Comparison of ENCODE assay signal across 8 cellular contexts in the genomic region with DNA sequence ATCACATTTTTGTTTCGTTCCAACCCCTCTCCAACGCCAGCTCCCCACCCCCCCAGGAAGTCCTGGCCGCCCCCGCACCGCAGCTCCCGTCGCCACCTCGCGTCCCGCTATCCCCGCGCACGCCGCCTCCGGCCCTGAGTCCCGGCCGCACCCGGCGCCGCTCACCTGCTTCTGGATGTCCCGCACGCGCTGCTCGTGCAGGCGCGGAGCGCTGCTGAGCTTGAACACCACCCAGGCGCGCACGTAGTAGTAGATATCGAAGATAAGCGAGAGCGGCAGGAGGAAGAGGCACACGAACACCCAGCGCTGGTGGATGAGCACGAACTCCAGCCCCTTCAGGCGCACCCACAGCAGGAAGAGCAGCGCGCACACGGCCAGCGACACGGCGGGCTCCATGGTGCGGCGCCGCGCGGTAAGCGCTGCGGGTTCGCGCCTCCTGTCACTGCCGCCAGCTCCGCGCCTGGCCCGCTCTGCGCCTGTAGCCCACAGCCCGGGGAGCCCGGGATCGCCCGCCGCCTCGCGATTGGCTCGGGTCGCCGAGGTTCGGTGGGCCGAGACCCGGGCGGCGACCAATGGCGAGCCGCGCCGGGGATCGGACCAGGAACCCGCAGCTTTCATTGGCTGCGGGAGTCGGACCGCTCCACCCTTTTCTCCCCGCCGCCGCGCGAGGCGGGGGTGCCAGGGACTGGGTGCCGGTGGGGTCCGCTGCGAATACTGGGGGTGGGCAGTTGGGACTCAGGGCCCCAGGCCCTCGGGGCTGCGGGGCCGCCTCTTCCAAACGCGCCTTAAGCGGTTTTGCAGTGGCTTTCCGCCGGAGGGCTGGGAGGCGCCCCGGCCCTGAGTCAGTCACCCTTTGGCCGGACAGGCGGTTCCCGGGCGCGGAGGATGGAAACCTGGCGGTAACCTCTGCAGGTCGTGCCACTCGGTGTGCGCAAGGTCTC. TPM values are rescaled to one million over a fixed set of nuclear protein-coding genes. Genes with fewer than 3 reads are reported as not detected.
DNase-seq lines count a peak whose midpoint lies in the region; ATAC-seq and TF ChIP-seq lines count a peak whose summit lies in the region.

A gene with protein sequence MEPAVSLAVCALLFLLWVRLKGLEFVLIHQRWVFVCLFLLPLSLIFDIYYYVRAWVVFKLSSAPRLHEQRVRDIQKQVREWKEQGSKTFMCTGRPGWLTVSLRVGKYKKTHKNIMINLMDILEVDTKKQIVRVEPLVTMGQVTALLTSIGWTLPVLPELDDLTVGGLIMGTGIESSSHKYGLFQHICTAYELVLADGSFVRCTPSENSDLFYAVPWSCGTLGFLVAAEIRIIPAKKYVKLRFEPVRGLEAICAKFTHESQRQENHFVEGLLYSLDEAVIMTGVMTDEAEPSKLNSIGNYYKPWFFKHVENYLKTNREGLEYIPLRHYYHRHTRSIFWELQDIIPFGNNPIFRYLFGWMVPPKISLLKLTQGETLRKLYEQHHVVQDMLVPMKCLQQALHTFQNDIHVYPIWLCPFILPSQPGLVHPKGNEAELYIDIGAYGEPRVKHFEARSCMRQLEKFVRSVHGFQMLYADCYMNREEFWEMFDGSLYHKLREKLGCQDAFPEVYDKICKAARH (minus strand): TSS at position 472 of the 941 bp plus-strand sequence. CDS start 76 bp downstream, at position 396.

- no peaks in the 10 kb centered on the region for H3K9me3 ChIP-seq in OCI-LY3 (ENCODE audit: insufficient read depth, low read length)

- H3K27me3 ChIP-seq in OCI-LY3 (ENCODE audit: low read depth, low read length), result no peaks in the 10 kb centered on the region

- H2AFZ ChIP-seq in OCI-LY3 (ENCODE audit: low read depth, low read length), result peak within 1 kb of the TSS; percentile 68; the same call in 1 of the 2 replicates

- peaks cover 28% of the 10 kb centered on the region for H3K4me1 ChIP-seq in OCI-LY3 (ENCODE audit: low read length)

- peak; percentile 88 for ATAC-seq in GM19468 (IDR thresholded peaks at IDR 0.05; ENCODE audit: extremely low read depth, unreplicated experiment)

- peak within 1 kb of the TSS; percentile 83 for H3K9ac ChIP-seq in OCI-LY3 (ENCODE audit: low read length)

- TF ChIP-seq CTCF in OCI-LY3 (IDR thresholded peaks at IDR 0.05; ENCODE audit: low read depth, low read length) (no peak), epithelial cell of proximal tubule (conservative IDR thresholded peaks at IDR 0.05; ENCODE audit: low read depth, low read length) (no peak)

- H3K36me3 ChIP-seq in OCI-LY3 (replicated peaks; ENCODE audit: low read depth, low read length), result peaks cover 27% of the 10 kb centered on the region

- peaks cover 48% of the 10 kb centered on the region for H3K79me2 ChIP-seq in OCI-LY3 (ENCODE audit: low read length)

- H3K4me3 ChIP-seq in OCI-LY3 (ENCODE audit: low read length) (peak within 1 kb of the TSS; percentile 87), epithelial cell of proximal tubule (ENCODE audit: low read depth, low read length) (peak within 1 kb of the TSS; percentile 93)

- peaks cover 28% of the 10 kb centered on the region for H4K20me1 ChIP-seq in OCI-LY3 (ENCODE audit: insufficient read depth, low read length)

- in situ Hi-C loops in Caki2 (cut with HindIII; ENCODE audit: low pct_unique_long_range_greater_than_20kb, low sequenced_read_pairs), result no loop called here

- peak within 1 kb of the TSS; percentile 90 for H3K4me2 ChIP-seq in OCI-LY3 (ENCODE audit: low read length)

- H3K27ac ChIP-seq in OCI-LY3 (ENCODE audit: low read length), result peak within 1 kb of the TSS; percentile 56

- DNase-seq in Caki2 (ENCODE audit: low read depth), result peak; percentile 86
- DNase-seq in HS-27A (ENCODE audit: low read depth), result peak; percentile 59
- DNase-seq in activated T-cell treated with anti-CD3 and anti-CD28 coated beads for 48 hours (ENCODE audit: low read depth), result peak; percentile 85
- no peak for DNase-seq in epithelial cell of proximal tubule (ENCODE audit: low read depth)
- peak; percentile 86 for DNase-seq in mucosa of gallbladder (ENCODE audit: low spot score)
- peak; percentile 84 for DNase-seq in stimulated activated CD8-positive, alpha-beta memory T cell treated with anti-CD3 and anti-CD28 coated beads, Interleukin-4, amount 100 ng/mL, for 48 hours

RNA-seq across cellular contexts. Expression of the gene that starts here (rescaled TPM):
- 275 and 305 TPM in 2 replicates for total RNA-seq in Caki2 (2014; rRNA removed; shearing (Covaris generic); ENCODE audit: low replicate concordance)
- total RNA-seq in epithelial cell of proximal tubule (258 and 494 TPM in 2 replicates), mucosa of gallbladder (463 TPM)
